9 cellular contexts compared by ENCODE assay signal in genomic region chr12:53706080-53706479, GRCh38. TPM values are rescaled to one million over a fixed set of nuclear protein-coding genes. Genes with fewer than 3 reads are reported as not detected.
"Had no signal": no experiment of that assay in that cellular context is flagged by ENCODE, and none has a peak within 500 bp of the region (broad histone marks: within the 10 kb centered on the region; RNA-seq: fewer than 3 reads in every experiment).

No MANE protein-coding gene starts in this region.

- H3K4me3 ChIP-seq: GM23338, K562 had no signal

- ATAC-seq: GM23338, K562 had no signal

- H3K9me3 Mint-ChIP-seq: GM23338, H9, HFFc6 had no signal

- H3K27ac Mint-ChIP-seq: GM23338, H9, HFFc6 had no signal

- H3K4me3 Mint-ChIP-seq: GM23338, H9, HFFc6 had no signal

- DNase-seq: H9, HCEC 1CT, HFFc6, IMR-90 had no signal

- H3K27ac ChIP-seq: HL-60 had no signal

RNA-seq across cellular contexts. Expression of gene CISTR, which starts 45.7 kb away (rescaled TPM):
- total RNA-seq: GM23338, H1, H9, HFFc6, HT1080, IMR-90, K562 had no signal
